ENCODE assay signal across 10 cellular contexts in the genomic region with DNA sequence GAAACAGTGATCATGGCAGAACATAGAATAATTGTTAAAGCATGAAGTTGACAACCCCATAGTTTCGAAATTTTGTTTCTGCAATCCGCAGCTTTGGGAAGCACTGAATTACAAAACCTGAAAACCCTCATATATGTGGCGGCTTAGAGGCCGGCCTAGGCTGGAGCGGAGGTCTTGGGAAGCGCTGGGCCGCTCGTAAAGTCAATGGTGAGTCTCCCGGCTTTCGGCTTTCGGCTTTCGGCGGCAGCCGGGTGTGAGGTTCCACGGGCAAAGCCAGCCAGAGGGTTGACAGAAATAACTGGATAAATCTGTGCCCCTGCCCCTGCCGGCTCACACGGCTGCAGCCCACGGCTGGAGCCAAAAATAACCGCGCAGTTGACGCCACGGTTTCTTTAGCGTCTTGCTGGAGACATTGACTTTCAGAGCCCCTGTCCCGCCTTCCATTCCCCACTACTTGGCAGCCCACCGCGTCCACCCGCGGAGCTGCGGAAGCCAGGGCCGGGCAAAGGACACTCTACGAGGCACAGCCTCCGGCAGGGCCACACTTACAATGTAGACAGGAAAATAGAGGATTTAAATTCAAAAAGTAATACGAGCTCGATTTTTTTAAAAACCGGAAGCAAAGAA. TPM values are rescaled to one million over a fixed set of nuclear protein-coding genes. Genes with fewer than 3 reads are reported as not detected.
DNase-seq lines count a peak whose midpoint lies in the region; ATAC-seq, FAIRE-seq and TF ChIP-seq lines count a peak whose summit lies in the region.
"Had no signal": no experiment of that assay in that cellular context is flagged by ENCODE, and none has a peak within 500 bp of the region (broad histone marks: within the 10 kb centered on the region; RNA-seq: fewer than 3 reads in every experiment).

No MANE protein-coding gene starts in this region.

- no peaks in the 10 kb centered on the region; a peak in 1 of 5 replicates for H3K9me3 Mint-ChIP-seq in H9
- no peaks in the 10 kb centered on the region for H3K9me3 Mint-ChIP-seq in neural crest cell

- H3K4me3 Mint-ChIP-seq in H9 (peak overlapping the region in 1 of 2 experiments; percentile 76; a peak in 3 of 5 replicates), T-helper 17 cell (peak overlapping the region; percentile 77), neural crest cell (peak overlapping the region; percentile 59)

- no peaks in the 10 kb centered on the region for H3K23me2 ChIP-seq in H9 (ENCODE audit: insufficient read length, low read depth, low read length, poor library complexity, severe bottlenecking)

- H3K4me1 ChIP-seq in H9 (ENCODE audit: insufficient read depth, low read length), result no peaks in the 10 kb centered on the region; the same call in 1 of the 2 replicates

- no peak overlapping the region for H3K23ac ChIP-seq in H9 (ENCODE audit: insufficient read length, low read depth, low read length)

- H3K56ac ChIP-seq in H9 (ENCODE audit: insufficient read length, low read depth, low read length), result no peak overlapping the region

- H3K27me3 ChIP-seq in H9 (ENCODE audit: insufficient read depth, low read length), result peaks cover 68% of the 10 kb centered on the region
- peaks cover 0 to 98% (median 77%) of the 10 kb centered on the region in 45 donors for H3K27me3 ChIP-seq in dorsolateral prefrontal cortex

- no peak overlapping the region for H2AFZ ChIP-seq in H9 (ENCODE audit: low read length)

- no peak overlapping the region for H3K4ac ChIP-seq in H9 (ENCODE audit: low read depth, low read length)

- H2AK5ac ChIP-seq in H9 (ENCODE audit: insufficient read length, low read length), result no peak overlapping the region

- H2BK5ac ChIP-seq in H9 (ENCODE audit: insufficient read length, low read length), result no peak overlapping the region

- WGBS in H9 (ENCODE audit: extremely low coverage, insufficient read length, low lambda C conversion rate), result no CpG with 5 or more reads among the region's 35 CpGs

- H3K14ac ChIP-seq in H9 (ENCODE audit: insufficient read depth, low read length), result no peak overlapping the region

- no peak for FAIRE-seq in D721Med (lab: Jason Lieb, UNC)

- H3K4me2 ChIP-seq in H9 (ENCODE audit: insufficient read depth, insufficient read length, low read length), result peak overlapping the region; percentile 32

- peaks cover 17 to 33% of the 10 kb centered on the region in 2 experiments for H3K4me1 Mint-ChIP-seq in H9
- peaks cover 7% of the 10 kb centered on the region for H3K4me1 Mint-ChIP-seq in T-helper 17 cell
- H3K4me1 Mint-ChIP-seq in neural crest cell, result peaks cover 23% of the 10 kb centered on the region

- H3K27ac Mint-ChIP-seq in H9, result no peak overlapping the region
- peak overlapping the region; percentile 63 for H3K27ac Mint-ChIP-seq in T-helper 17 cell
- no peak overlapping the region for H3K27ac Mint-ChIP-seq in neural crest cell (ENCODE audit: unreplicated experiment)

- H4K8ac ChIP-seq in H9 (replicated peaks; ENCODE audit: insufficient read length, low read depth, low read length), result no peak overlapping the region

- ATAC-seq in T-helper 17 cell (no peak), HG02938 (IDR thresholded peaks at IDR 0.05; ENCODE audit: unreplicated experiment) (no peak), HG02840 (IDR thresholded peaks at IDR 0.05; ENCODE audit: low FRiP score, unreplicated experiment) (no peak)

- H3K4me3 ChIP-seq in epithelial cell of proximal tubule (ENCODE audit: low read depth, low read length), result peak overlapping the region; percentile 40
- H3K4me3 ChIP-seq in dorsolateral prefrontal cortex, result peak overlapping the region in 16 of 59 donors; percentile 1 to 35 (median 22)

- H3K9me3 ChIP-seq in H9 (ENCODE audit: control insufficient read depth, low read depth, low read length), result no peaks in the 10 kb centered on the region
- H3K9me3 ChIP-seq in T-helper 17 cell (ENCODE audit: control insufficient read depth, low read length, poor library complexity, severe bottlenecking), result no peaks in the 10 kb centered on the region

- H3T11ph ChIP-seq in H9 (ENCODE audit: low read length), result no peak overlapping the region

- intact Hi-C loops in dorsolateral prefrontal cortex (cut with DNase I), result no loop called here

- H3K79me1 ChIP-seq in H9 (ENCODE audit: insufficient read depth, low read depth, low read length, poor library complexity, severe bottlenecking), result no peaks in the 10 kb centered on the region

- no peaks in the 10 kb centered on the region for H3K79me2 ChIP-seq in H9 (ENCODE audit: insufficient read depth, low read length)

- DNase-seq in H9, result no peak
- no peak for DNase-seq in T-helper 17 cell
- no peak for DNase-seq in epithelial cell of proximal tubule (ENCODE audit: low read depth)
- DNase-seq in neural crest cell (ENCODE audit: low read depth, low spot score), result no peak
- no peak for DNase-seq in dorsolateral prefrontal cortex
- DNase-seq in D721Med (ENCODE audit: insufficient read length, low spot score), result no peak
- DNase-seq: NCI-H226 had no signal

- no peak overlapping the region for H2BK20ac ChIP-seq in H9 (ENCODE audit: low read depth, low read length, poor library complexity, severe bottlenecking)

- TF ChIP-seq CTCF in H9 (conservative IDR thresholded peaks at IDR 0.05) (no peak), epithelial cell of proximal tubule (conservative IDR thresholded peaks at IDR 0.05; ENCODE audit: low read depth, low read length) (no peak), neural crest cell (conservative IDR thresholded peaks at IDR 0.05) (no peak), dorsolateral prefrontal cortex (IDR thresholded peaks at IDR 0.05 in 54 of 56, conservative IDR thresholded peaks at IDR 0.05 in 2 of 56; ENCODE audit: low read depth in 1 of 56, partially characterized antibody in 56 of 56) (no peak), D721Med (IDR thresholded peaks at IDR 0.05; ENCODE audit: insufficient read depth, missing control alignments) (no peak)

- no peaks in the 10 kb centered on the region for H4K20me1 ChIP-seq in H9 (ENCODE audit: control insufficient read depth, insufficient read depth, insufficient read length)

- no peak overlapping the region for H2BK15ac ChIP-seq in H9 (ENCODE audit: low read depth, low read length)

- H4K91ac ChIP-seq in H9 (ENCODE audit: insufficient read length, low read depth, low read length), result no peak overlapping the region

- H2BK12ac ChIP-seq in H9 (ENCODE audit: insufficient read length, low read depth, low read length), result no peak overlapping the region

- no peak overlapping the region for H3K9ac ChIP-seq in H9 (ENCODE audit: extremely low read depth, insufficient read length, low read length)

- peaks cover 100% of the 10 kb centered on the region for H3K27me3 Mint-ChIP-seq in H9 (ENCODE audit: low read depth)
- peaks cover 76% of the 10 kb centered on the region for H3K27me3 Mint-ChIP-seq in T-helper 17 cell
- H3K27me3 Mint-ChIP-seq in neural crest cell (ENCODE audit: low read depth), result peaks cover 92% of the 10 kb centered on the region

- H4K5ac ChIP-seq in H9 (ENCODE audit: insufficient read length, low read depth, low read length), result no peak overlapping the region

- H3K36me3 Mint-ChIP-seq in H9 (ENCODE audit: insufficient read depth in 1 of 3, low read depth in 3 of 3) (no peaks in the 10 kb centered on the region; a peak in 1 of 7 replicates), T-helper 17 cell (ENCODE audit: low read depth) (peaks cover 2% of the 10 kb centered on the region), neural crest cell (ENCODE audit: low read depth) (peaks cover 16% of the 10 kb centered on the region)

- H2BK120ac ChIP-seq in H9 (ENCODE audit: low read depth, low read length, poor library complexity, severe bottlenecking), result no peak overlapping the region

- H3K27ac ChIP-seq in H9 (ENCODE audit: insufficient read length, low read depth, low read length) (no peak overlapping the region), dorsolateral prefrontal cortex (no peak overlapping the region)

- no peak overlapping the region for H3K18ac ChIP-seq in H9 (ENCODE audit: insufficient read length, low read depth, low read length)

RNA-seq across cellular contexts. Expression of gene VAX2, which starts 6.9 kb away (rescaled TPM):
- total RNA-seq in H9 (2021), result not detected in 2 replicates
- not detected for total RNA-seq in T-helper 17 cell
- 0.12 and 0.51 TPM in 2 replicates for total RNA-seq in epithelial cell of proximal tubule
- total RNA-seq in neural crest cell, result 6.3 and 8.6 TPM in 2 replicates
- 1 to 10 TPM in 28 of 120 experiments, under 1 TPM in 65, not detected in 27; 0.32 to 3.4 (median 0.69) TPM for total RNA-seq in dorsolateral prefrontal cortex
- total RNA-seq: mucosa of gallbladder had no signal

RNA-seq across cellular contexts. Expression of gene ATP6V1B1, which starts 28.5 kb away (rescaled TPM):
- total RNA-seq in H9 (2021) (not detected in 2 replicates), T-helper 17 cell (not detected), epithelial cell of proximal tubule (0.81 TPM in 1 of 2 replicates, not detected in the other), neural crest cell (4.3 and 4.6 TPM in 2 replicates), dorsolateral prefrontal cortex (1 to 10 TPM in 11 of 120 experiments, under 1 TPM in 12, not detected in 97; 0.23 to 1.8 (median 1.00) TPM)
